In genomic region chr11:720017-720641, GRCh38 we compare ENCODE assay signal across 1 cellular context.
TF ChIP-seq lines count a peak whose summit lies in the region.

No MANE protein-coding gene starts in this region.

TF ChIP-seq in HepG2, 621 proteins besides CTCF, POLR2A, EP300 and RAD21:
- no peak for TF ChIP-seq SRSF1 (optimal IDR thresholded peaks at IDR 0.05; ENCODE audit: low read depth, low read length)
- TF ChIP-seq RBM22 (optimal IDR thresholded peaks at IDR 0.05; ENCODE audit: low read length), result peak; percentile 71
- TF ChIP-seq RBFOX2 (IDR thresholded peaks at IDR 0.05; ENCODE audit: low read depth, low read length), result peak; percentile 75
- peak; percentile 82 for TF ChIP-seq AGO2 (optimal IDR thresholded peaks at IDR 0.05; ENCODE audit: low read depth, low read length)
- TF ChIP-seq ZNF687 (CRISPR knock-in tag; IDR thresholded peaks at IDR 0.05), result peak; percentile 5; the same call in 1 of the 2 replicates
- peak; percentile 50; the same call in 1 of the 2 replicates for TF ChIP-seq HNRNPL (IDR thresholded peaks at IDR 0.05; ENCODE audit: low read depth, low read length)
- no peak for TF ChIP-seq HIVEP1 (CRISPR knock-in tag; IDR thresholded peaks at IDR 0.05)
- TF ChIP-seq GMEB1 (CRISPR knock-in tag; IDR thresholded peaks at IDR 0.05; ENCODE audit: borderline replicate concordance), result no peak
- no peak for TF ChIP-seq ZNF205 (CRISPR knock-in tag; IDR thresholded peaks at IDR 0.05)
TF ChIP-seq in HepG2: peak in this region for 5.
